2 cellular contexts compared by ENCODE assay signal in genomic region chr10:102742313-102742712, GRCh38.
A peak's percentile ranks its signal among the peaks of the same experiment; 100 is the strongest.
TF ChIP-seq lines count a peak whose summit lies in the region.

No MANE protein-coding gene starts in this region.

TF ChIP-seq in HEK293, 187 proteins besides CTCF, POLR2A, EP300 and RAD21:
- peak; percentile 93 for TF ChIP-seq ZNF121 (tag by site-specific recombination; IDR thresholded peaks at IDR 0.05)

TF ChIP-seq in WTC11, 78 proteins besides CTCF, POLR2A, EP300 and RAD21:
- TF ChIP-seq ZNF121 (CRISPR knock-in tag; IDR thresholded peaks at IDR 0.05), result peak; percentile 65; the same call in 1 of the 2 replicates
